6 cellular contexts compared by ENCODE assay signal in the genomic region with DNA sequence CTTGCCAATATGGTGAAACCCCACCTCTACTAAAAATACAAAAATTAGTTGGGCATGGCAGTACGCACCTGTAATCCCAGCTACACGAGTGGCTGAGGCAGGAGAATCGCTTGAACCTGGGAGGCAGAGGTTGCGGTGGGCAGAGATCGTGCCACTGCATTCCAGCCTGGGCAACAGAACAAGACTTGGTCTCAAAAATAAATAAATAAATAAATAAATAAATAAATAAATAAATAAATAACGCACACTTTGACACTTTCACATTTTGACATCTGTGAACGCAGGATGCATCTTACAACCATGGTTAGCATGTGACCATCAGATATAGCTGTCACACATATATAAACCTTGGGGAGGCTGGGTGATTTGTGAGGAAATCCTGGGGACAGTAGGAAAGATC. TPM values are rescaled to one million over a fixed set of nuclear protein-coding genes. Genes with fewer than 3 reads are reported as not detected.
DNase-seq lines count a peak whose midpoint lies in the region; ATAC-seq, FAIRE-seq and TF ChIP-seq lines count a peak whose summit lies in the region.
"Not testable (repeated sequence)": the region's sequence is repeated elsewhere in the genome, so short reads cannot be mapped to it uniquely, and the experiment has no call there.

No MANE protein-coding gene starts in this region.

- H3K79me2 ChIP-seq in H1 (ENCODE audit: control insufficient read depth in 1 of 2, insufficient read depth in 2 of 2, low read length in 2 of 2) = not testable (repeated sequence)

- peak overlapping the region; percentile 80; the same call in 1 of the 2 replicates for H2BK20ac ChIP-seq in H1 (ENCODE audit: low read length)

- H3K9me3 Mint-ChIP-seq in WTC11 = not testable (repeated sequence)

- not testable (repeated sequence) for H3K4me1 Mint-ChIP-seq in WTC11

- H3K4me1 ChIP-seq in A549; HEK293 (ENCODE audit: control insufficient read depth, insufficient read depth, low read length); H1 (replicated peaks in 1 of 4; ENCODE audit: control insufficient read depth in 3 of 4, insufficient read depth in 4 of 4, low read length in 3 of 4); iPS-20b (ENCODE audit: insufficient read depth, low read length); neuronal stem cell (ENCODE audit: control insufficient read depth in 2 of 2, insufficient read depth in 1 of 2, low read depth in 1 of 2, low read length in 2 of 2): not testable (repeated sequence)

- not testable (repeated sequence) for TF ChIP-seq EP300 in A549 (IDR thresholded peaks at IDR 0.05); H1 (IDR thresholded peaks at IDR 0.05; ENCODE audit: borderline replicate concordance in 1 of 2, low read depth in 2 of 2, low read length in 2 of 2)

- H3K4me3 Mint-ChIP-seq in WTC11 = peak overlapping the region; percentile 25; the same call in 1 of the 2 replicates

- H3K56ac ChIP-seq in H1 (replicated peaks; ENCODE audit: insufficient read length, low read depth, low read length) = not testable (repeated sequence)

- not testable (repeated sequence) for H3K79me1 ChIP-seq in H1 (ENCODE audit: low read depth, low read length); neuronal stem cell (ENCODE audit: low read depth, low read length)

- CTCF ChIA-PET in A549 (lab: Yijun Ruan, JAX) (interaction anchor here (0.6 to 22.8 kb wide), 3 partner anchors 15 to 321 kb away, joined by 3 to 240 read pairs (median 3); no protein-coding TSS in a partner anchor), HEK293 (lab: Yijun Ruan, JAX) (interaction anchor here (0.9 to 1.5 kb wide), 3 partner anchors 10 to 97 kb away, joined by 3 to 5 read pairs (median 3); no protein-coding TSS in a partner anchor), WTC11 (lab: Charles Lee) (interaction anchor here (0.8 to 2.4 kb wide), 7 partner anchors 8 to 84 kb away, joined by 3 to 13 read pairs (median 4); a partner anchor contains a TSS), H1 (lab: Charles Lee; ENCODE audit: partially characterized antibody) (interaction anchor here (0.8 to 20.7 kb wide), 8 partner anchors 8 to 97 kb away, joined by 3 to 240 read pairs (median 7); no protein-coding TSS in a partner anchor)

- POLR2A ChIA-PET in A549 (lab: Yijun Ruan, JAX); HEK293 (lab: Yijun Ruan, JAX): not testable (repeated sequence)
- POLR2A ChIA-PET in WTC11 (lab: Charles Lee) = interaction anchor here (1.0 kb wide), 1 partner anchor 33 kb away, joined by 5 read pairs; a partner anchor contains a TSS
- POLR2A ChIA-PET in H1 (lab: Charles Lee; ENCODE audit: partially characterized antibody) = interaction anchor here (0.9 to 2.6 kb wide), 4 partner anchors 11 to 56 kb away, joined by 3 to 10 read pairs (median 4); no protein-coding TSS in a partner anchor

- H3K23ac ChIP-seq in H1 (ENCODE audit: insufficient read length); neuronal stem cell (ENCODE audit: low read depth, low read length, poor library complexity): not testable (repeated sequence)

- not testable (repeated sequence) for H3K9ac ChIP-seq in H1 (replicated peaks in 1 of 4; ENCODE audit: extremely low read depth in 1 of 4, low read depth in 3 of 4, low read length in 3 of 4); iPS-20b (ENCODE audit: low read depth, low read length); neuronal stem cell (ENCODE audit: low read depth, low read length, poor library complexity)

- not testable (repeated sequence) for H2AK5ac ChIP-seq in H1 (ENCODE audit: low read depth, low read length); neuronal stem cell (ENCODE audit: low read depth, low read length)

- H3K4me3 ChIP-seq in A549; HEK293 (ENCODE audit: low read depth, low read length); neuronal stem cell (ENCODE audit: low read length in 2 of 2): not testable (repeated sequence)
- H3K4me3 ChIP-seq in H1 (ENCODE audit: extremely low read depth in 1 of 4, insufficient read depth in 2 of 4, low read depth in 3 of 4, low read length in 4 of 4) (peak overlapping the region in 2 of 4 experiments; percentile 28 to 59; a peak in 4 of 8 replicates), iPS-20b (ENCODE audit: low read length) (peak overlapping the region; percentile 62; the same call in 1 of the 2 replicates)

- H2AFZ ChIP-seq in H1 (ENCODE audit: low read length) = 0 out of 2 replicates have a peak overlapping the region, but pooled peaks have one; percentile 87
- not testable (repeated sequence) for H2AFZ ChIP-seq in neuronal stem cell (ENCODE audit: low read length)

- not testable (repeated sequence) for H3K4me2 ChIP-seq in A549; neuronal stem cell (ENCODE audit: insufficient read depth, low read length, poor library complexity, severe bottlenecking)
- peak overlapping the region; percentile 66 to 67 for H3K4me2 ChIP-seq in H1 (ENCODE audit: insufficient read depth in 1 of 2, low read depth in 2 of 2, low read length in 2 of 2)

- not testable (repeated sequence) for TF ChIP-seq RAD21 in A549 (conservative IDR thresholded peaks at IDR 0.05 in 1 of 2, IDR thresholded peaks at IDR 0.05 in 1 of 2); H1 (IDR thresholded peaks at IDR 0.05 in 1 of 2, conservative IDR thresholded peaks at IDR 0.05 in 1 of 2; ENCODE audit: low read depth in 2 of 2, low read length in 2 of 2)

- not testable (repeated sequence) for H3K23me2 ChIP-seq in H1 (ENCODE audit: low read depth, low read length)

- not testable (repeated sequence) for H2BK12ac ChIP-seq in H1 (ENCODE audit: low read depth, low read length)
- peak overlapping the region; percentile 88 for H2BK12ac ChIP-seq in neuronal stem cell (ENCODE audit: low read length)

- H2BK120ac ChIP-seq in H1 (replicated peaks; ENCODE audit: low read depth, low read length); neuronal stem cell (ENCODE audit: low read depth, low read length): not testable (repeated sequence)

- not testable (repeated sequence) for FAIRE-seq in A549 (lab: Jason Lieb, UNC); H1 (lab: Jason Lieb, UNC)

- ATAC-seq in A549, WTC11: not testable (repeated sequence)

- not testable (repeated sequence) for DNase-seq in A549 (ENCODE audit: low read depth in 1 of 2, low spot score in 1 of 2); WTC11 (ENCODE audit: low spot score); H1 (ENCODE audit: low read depth in 1 of 2, low spot score in 2 of 2); neuronal stem cell (ENCODE audit: low spot score)

- H2BK15ac ChIP-seq in H1 (ENCODE audit: low read length); neuronal stem cell (ENCODE audit: low read length): not testable (repeated sequence)

- not testable (repeated sequence) for H3K18ac ChIP-seq in H1 (ENCODE audit: extremely low read depth, low read length); neuronal stem cell (ENCODE audit: low read length)

- H4K5ac ChIP-seq in H1 (ENCODE audit: insufficient read length, low read depth, low read length) = not testable (repeated sequence)

- H4K20me1 ChIP-seq in H1 (replicated peaks in 1 of 2; ENCODE audit: control insufficient read depth in 1 of 2, insufficient read depth in 2 of 2, low read length in 2 of 2) = not testable (repeated sequence)

- not testable (repeated sequence) for H3K27ac Mint-ChIP-seq in WTC11

- H3K36me3 Mint-ChIP-seq in WTC11 = not testable (repeated sequence)

- not testable (repeated sequence) for H3K27ac ChIP-seq in A549; HEK293 (ENCODE audit: extremely low read depth, low read depth, low read length); H1 (ENCODE audit: low read depth, low read length); iPS-20b (ENCODE audit: low read length); neuronal stem cell (replicated peaks; ENCODE audit: low read length)

- H3K27me3 ChIP-seq in H1 (replicated peaks in 1 of 4; ENCODE audit: control insufficient read depth in 3 of 4, extremely low read depth in 1 of 4, insufficient read depth in 3 of 4, low read length in 3 of 4); iPS-20b (ENCODE audit: insufficient read depth, low read length); neuronal stem cell (ENCODE audit: control insufficient read depth in 3 of 3, insufficient read depth in 3 of 3, low read depth in 1 of 3, low read length in 3 of 3): not testable (repeated sequence)

- H4K8ac ChIP-seq in H1 (ENCODE audit: extremely low read depth, insufficient read depth, low read length) = peak overlapping the region; percentile 86; the same call in 1 of the 2 replicates
- H4K8ac ChIP-seq in neuronal stem cell (ENCODE audit: low read depth, low read length) = not testable (repeated sequence)

- H4K91ac ChIP-seq in H1 (replicated peaks; ENCODE audit: insufficient read length, low read length); neuronal stem cell (ENCODE audit: low read depth, low read length, poor library complexity): not testable (repeated sequence)

- H3K36me3 ChIP-seq in HEK293 (ENCODE audit: control insufficient read depth in 2 of 2, insufficient read depth in 1 of 2, low read length in 2 of 2); H1 (ENCODE audit: control insufficient read depth in 2 of 4, insufficient read depth in 4 of 4, low read length in 3 of 4); iPS-20b (ENCODE audit: insufficient read depth, low read depth, low read length); neuronal stem cell (replicated peaks in 1 of 2; ENCODE audit: control insufficient read depth in 2 of 2, insufficient read depth in 2 of 2, low read length in 2 of 2): not testable (repeated sequence)

- not testable (repeated sequence) for H3K9me3 ChIP-seq in A549; HEK293 (ENCODE audit: control insufficient read depth, insufficient read depth, low read depth, low read length); H1 (ENCODE audit: insufficient read depth in 2 of 2, low read depth in 1 of 2, low read length in 1 of 2); iPS-20b (ENCODE audit: insufficient read depth, low read depth, low read length); neuronal stem cell (replicated peaks in 1 of 2; ENCODE audit: control insufficient read depth in 2 of 2, insufficient read depth in 1 of 2, low read depth in 1 of 2, low read length in 2 of 2)

- not testable (repeated sequence) for TF ChIP-seq POLR2A in A549 (IDR thresholded peaks at IDR 0.05; ENCODE audit: low read length); H1 (IDR thresholded peaks at IDR 0.05; ENCODE audit: control extremely low read depth in 1 of 2, low read depth in 2 of 2, low read length in 2 of 2)

- 89% methylated on average over 7 of the region's 7 CpGs for WGBS in A549 (ENCODE audit: missing lambda C conversion rate)
- WGBS in H1 (ENCODE audit: extremely low coverage in 1 of 2, insufficient coverage in 1 of 2, insufficient read length in 1 of 2, insufficient replicate concordance in 2 of 2, low coverage in 1 of 2, low lambda C conversion rate in 2 of 2, missing lambda C conversion rate in 1 of 2), 2 experiments = 84% methylated on average over 7 of the region's 7 CpGs; no CpG with 5 or more reads in 1 of the 2 experiments
- no CpG with 5 or more reads among the region's 7 CpGs for WGBS in neuronal stem cell (ENCODE audit: extremely low coverage in 2 of 2, insufficient read length in 2 of 2, insufficient replicate concordance in 1 of 2), 2 donors

- not testable (repeated sequence) for H3K27me3 Mint-ChIP-seq in WTC11 (ENCODE audit: low read depth)

- H2BK5ac ChIP-seq in H1 (ENCODE audit: low read depth, low read length); neuronal stem cell (ENCODE audit: low read length): not testable (repeated sequence)

- peak overlapping the region; percentile 71 for H3K4ac ChIP-seq in H1 (replicated peaks; ENCODE audit: insufficient read length, low read depth, low read length)
- not testable (repeated sequence) for H3K4ac ChIP-seq in neuronal stem cell (ENCODE audit: low read length)

- H3K14ac ChIP-seq in H1 (ENCODE audit: insufficient read length); neuronal stem cell (ENCODE audit: low read length): not testable (repeated sequence)

- TF ChIP-seq CTCF in A549 (IDR thresholded peaks at IDR 0.05); HEK293 (tag by site-specific recombination; IDR thresholded peaks at IDR 0.05); WTC11 (IDR thresholded peaks at IDR 0.05); H1 (IDR thresholded peaks at IDR 0.05; ENCODE audit: control extremely low read depth in 1 of 3, insufficient read depth in 1 of 3, low read depth in 1 of 3, low read length in 3 of 3): not testable (repeated sequence)

RNA-seq across cellular contexts. Expression of a gene that starts 33.2 kb away (rescaled TPM):
- 71.0 and 78.1 TPM in 2 replicates for polyA plus RNA-seq in A549 (2011; rRNA removed)
- 13.0 and 15.2 TPM in 2 replicates for polyA plus RNA-seq in A549 (2012; cell fraction: cytosol; rRNA removed)
- 12.3 and 17.8 TPM in 2 replicates for polyA plus RNA-seq in A549 (2012; cell fraction: nucleus; rRNA removed)
- polyA plus RNA-seq in A549 (2017; fragmentation: RNase III; extraction: RNeasy Plus Mini Kit Qiagen cat#74134 plus additional on column Dnase treatment) = 37.3 to 38.8 TPM (median 38.4 TPM) in 3 replicates
- polyA minus RNA-seq in A549 (2011; rRNA and poly(A)+ RNA removed) = 56.7 and 65.1 TPM in 2 replicates
- total RNA-seq in WTC11 (2021) = 86.0 to 89.5 TPM (median 89.3 TPM) in 3 replicates
- total RNA-seq in H1 (2021; fragmentation: NEBNext Ultra II Directional; extraction: Animal tissue kit (Norgen Biotek cat#: 25700)) = 99.7 and 103 TPM in 2 replicates
- 15.7 and 21.0 TPM in 2 replicates for polyA plus RNA-seq in H1 (2011; rRNA removed)
- polyA plus RNA-seq in H1 (2011; cell fraction: cytosol; rRNA removed) = 26.8 TPM
- 20.1 TPM for polyA plus RNA-seq in H1 (2011; cell fraction: nucleus; rRNA removed)
- 20.9 to 62.3 TPM (median 38.7 TPM) in 4 replicates for polyA plus RNA-seq in H1 (2012, experiment 1 of 2)
- 2.2 TPM for polyA plus RNA-seq in H1 (2012, experiment 2 of 2)
- 30.1 TPM for polyA plus RNA-seq in H1 (2013, experiment 1 of 2)
- 27.0 TPM for polyA plus RNA-seq in H1 (2013, experiment 2 of 2)
- polyA minus RNA-seq in H1 (2011; rRNA and poly(A)+ RNA removed) = 75.4 and 91.3 TPM in 2 replicates
- 48.4 TPM for polyA minus RNA-seq in H1 (2011; cell fraction: cytosol; rRNA and poly(A)+ RNA removed)
- polyA minus RNA-seq in H1 (2011; cell fraction: nucleus; rRNA and poly(A)+ RNA removed) = 57.5 TPM
- 32.6 TPM for polyA plus RNA-seq in neuronal stem cell (2013, experiment 1 of 2)
- polyA plus RNA-seq in neuronal stem cell (2013, experiment 2 of 2) = 34.8 TPM
